In genomic region chr17:63699638-63700527, GRCh38 we compare ENCODE assay signal across 8 cellular contexts. TPM values are rescaled to one million over a fixed set of nuclear protein-coding genes. Genes with fewer than 3 reads are reported as not detected.
DNase-seq lines count a peak whose midpoint lies in the region; ATAC-seq and TF ChIP-seq lines count a peak whose summit lies in the region.

Gene LIMD2, minus strand, starts transcription at chr17:63700125. Its CDS starts 827 bp downstream, at chr17:63699298.

- peak within 1 kb of the TSS; percentile 47 for H3K4me3 Mint-ChIP-seq in endothelial cell (ENCODE audit: unreplicated experiment)
- H3K4me3 Mint-ChIP-seq in stimulated activated memory B cell treated with anti-CD40 and anti-IgM and Interleukin-4, amounts not matched to agents 10 μg/mL and 1 μg/mL and 100 μg/mL, for 72 hours = peak within 1 kb of the TSS; percentile 93

- H3K36me3 Mint-ChIP-seq in endothelial cell (ENCODE audit: low read depth, unreplicated experiment) = peaks cover 25% of the 10 kb centered on the region
- peaks cover 49% of the 10 kb centered on the region for H3K36me3 Mint-ChIP-seq in stimulated activated memory B cell treated with anti-CD40 and anti-IgM and Interleukin-4, amounts not matched to agents 10 μg/mL and 1 μg/mL and 100 μg/mL, for 72 hours

- H3K27ac Mint-ChIP-seq in endothelial cell (ENCODE audit: unreplicated experiment) = peak within 1 kb of the TSS; percentile 70
- peak within 1 kb of the TSS; percentile 97 for H3K27ac Mint-ChIP-seq in stimulated activated memory B cell treated with anti-CD40 and anti-IgM and Interleukin-4, amounts not matched to agents 10 μg/mL and 1 μg/mL and 100 μg/mL, for 72 hours

- DNase-seq in NCI-H526 treated with DMSO at 0.1 percent for 48 hours (lab: John Stamatoyannopoulos, UW) = peak; percentile 53
- DNase-seq in activated CD8-positive, alpha-beta memory T cell treated with anti-CD3 and anti-CD28 coated beads for 4 hours (ENCODE audit: low read depth in 2 of 2) = peak; percentile 71 to 80
- DNase-seq in endothelial cell (ENCODE audit: low spot score) = peak; percentile 72
- DNase-seq in myocyte (ENCODE audit: low read depth) = peak; percentile 18
- no peak for DNase-seq in GOT3 (lab: John Stamatoyannopoulos, UW)

- H3K27me3 Mint-ChIP-seq in endothelial cell (ENCODE audit: unreplicated experiment) = peaks cover 29% of the 10 kb centered on the region
- H3K27me3 Mint-ChIP-seq in stimulated activated memory B cell treated with anti-CD40 and anti-IgM and Interleukin-4, amounts not matched to agents 10 μg/mL and 1 μg/mL and 100 μg/mL, for 72 hours = no peaks in the 10 kb centered on the region

- ATAC-seq in HG02852 (IDR thresholded peaks at IDR 0.05; ENCODE audit: unreplicated experiment) = peak; percentile 25
- peak; percentile 53 for ATAC-seq in stimulated activated memory B cell treated with anti-CD40 and anti-IgM and Interleukin-4, amounts not matched to agents 10 μg/mL and 1 μg/mL and 100 μg/mL, for 72 hours

- no peak for TF ChIP-seq CTCF in endothelial cell (IDR thresholded peaks at IDR 0.05; ENCODE audit: unreplicated experiment)

- no peaks in the 10 kb centered on the region for H3K9me3 Mint-ChIP-seq in endothelial cell (ENCODE audit: unreplicated experiment)
- no peaks in the 10 kb centered on the region for H3K9me3 Mint-ChIP-seq in stimulated activated memory B cell treated with anti-CD40 and anti-IgM and Interleukin-4, amounts not matched to agents 10 μg/mL and 1 μg/mL and 100 μg/mL, for 72 hours

- H3K4me3 ChIP-seq in GM08714 (ENCODE audit: low read length) = peak within 1 kb of the TSS; percentile 88

- H3K4me1 Mint-ChIP-seq in endothelial cell (ENCODE audit: unreplicated experiment) = peaks cover 38% of the 10 kb centered on the region
- peaks cover 69% of the 10 kb centered on the region for H3K4me1 Mint-ChIP-seq in stimulated activated memory B cell treated with anti-CD40 and anti-IgM and Interleukin-4, amounts not matched to agents 10 μg/mL and 1 μg/mL and 100 μg/mL, for 72 hours

RNA-seq across cellular contexts. Expression of gene LIMD2, which starts in this region (rescaled TPM):
- total RNA-seq in endothelial cell (ENCODE audit: unreplicated experiment) (132 TPM), myocyte (3.0 and 4.3 TPM in 2 replicates)
- 5.9 TPM for polyA plus RNA-seq in myocyte (2012)

Comparison
In these comparisons a context has a peak if more than half of its experiments do, and no peak if none do; other contexts are left out.
1. RNA of gene LIMD2 (total RNA-seq): 132 TPM in endothelial cell (single experiment); 3.0 to 4.3 TPM in myocyte; every median in the first group is over 10 times any median in the second.